23 cellular contexts compared by ENCODE assay signal in the genomic region with DNA sequence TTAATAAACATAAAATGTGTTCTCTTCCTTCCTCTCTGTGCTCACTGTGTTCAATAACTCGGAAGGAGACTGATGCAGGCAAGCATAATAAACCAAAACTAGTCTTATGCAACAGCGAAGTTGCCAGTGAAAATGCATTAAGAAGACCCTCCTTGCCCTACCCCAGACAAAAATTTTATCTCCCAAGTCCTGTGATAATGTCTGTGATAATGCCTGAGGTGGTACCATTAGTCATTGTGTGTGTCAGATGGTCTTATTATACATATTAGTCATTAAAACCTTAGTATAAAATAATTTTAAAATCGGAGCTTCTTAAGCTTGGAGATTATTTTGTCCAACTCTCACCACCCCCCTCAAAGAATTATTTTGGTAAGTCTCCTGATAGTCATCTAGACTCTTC.
"Had no signal": no experiment of that assay in that cellular context is flagged by ENCODE, and none has a peak within 500 bp of the region (broad histone marks: within the 10 kb centered on the region; RNA-seq: fewer than 3 reads in every experiment).

No MANE protein-coding gene starts in this region.

- H3K4me1 ChIP-seq: heart left ventricle, lower lobe of right lung, right lobe of liver, tibial nerve had no signal

- H3K36me3 ChIP-seq: brain microvascular endothelial cell, heart left ventricle, lower lobe of right lung, right lobe of liver, stomach, suprapubic skin, tibial nerve had no signal

- H3K4me3 ChIP-seq: heart left ventricle, lower lobe of right lung, right lobe of liver, stomach, suprapubic skin, tibial nerve had no signal

- DNase-seq: activated CD4-positive, alpha-beta memory T cell treated with anti-CD3 and anti-CD28 coated beads for 36 hours; activated CD4-positive, alpha-beta T cell treated with anti-CD3 and anti-CD28 coated beads for 48 hours; activated naive CD4-positive, alpha-beta T cell treated with anti-CD3 and anti-CD28 coated beads for 36 hours; activated T-cell treated with anti-CD3 and anti-CD28 coated beads, Interleukin-2, amount 50 U/mL, for 48 hours; anterior cingulate cortex; brain microvascular endothelial cell; central memory CD4-positive, alpha-beta T cell; effector memory CD4-positive, alpha-beta T cell; heart left ventricle; islet precursor cell; lower lobe of right lung; naive thymus-derived CD4-positive, alpha-beta T cell; occipital lobe; posterior cingulate gyrus; right lobe of liver; small intestine; stomach; T-helper 17 cell had no signal

- H3K27ac ChIP-seq: brain microvascular endothelial cell, heart left ventricle, lower lobe of right lung, right lobe of liver, stomach, suprapubic skin, tibial nerve had no signal

- ATAC-seq: esophagus mucosa; heart left ventricle; left lobe of liver; lower lobe of right lung; naive thymus-derived CD4-positive, alpha-beta T cell; right lobe of liver; stimulated activated memory B cell treated with anti-CD40 and anti-IgM and Interleukin-4, amounts not matched to agents 10 μg/mL and 1 μg/mL and 100 μg/mL, for 72 hours; T-helper 17 cell had no signal

- H3K27me3 ChIP-seq: brain microvascular endothelial cell, heart left ventricle, right lobe of liver, stomach, suprapubic skin, tibial nerve had no signal

- H3K9me3 ChIP-seq: right lobe of liver had no signal
